ENCODE assay signal across 11 cellular contexts in the genomic region with DNA sequence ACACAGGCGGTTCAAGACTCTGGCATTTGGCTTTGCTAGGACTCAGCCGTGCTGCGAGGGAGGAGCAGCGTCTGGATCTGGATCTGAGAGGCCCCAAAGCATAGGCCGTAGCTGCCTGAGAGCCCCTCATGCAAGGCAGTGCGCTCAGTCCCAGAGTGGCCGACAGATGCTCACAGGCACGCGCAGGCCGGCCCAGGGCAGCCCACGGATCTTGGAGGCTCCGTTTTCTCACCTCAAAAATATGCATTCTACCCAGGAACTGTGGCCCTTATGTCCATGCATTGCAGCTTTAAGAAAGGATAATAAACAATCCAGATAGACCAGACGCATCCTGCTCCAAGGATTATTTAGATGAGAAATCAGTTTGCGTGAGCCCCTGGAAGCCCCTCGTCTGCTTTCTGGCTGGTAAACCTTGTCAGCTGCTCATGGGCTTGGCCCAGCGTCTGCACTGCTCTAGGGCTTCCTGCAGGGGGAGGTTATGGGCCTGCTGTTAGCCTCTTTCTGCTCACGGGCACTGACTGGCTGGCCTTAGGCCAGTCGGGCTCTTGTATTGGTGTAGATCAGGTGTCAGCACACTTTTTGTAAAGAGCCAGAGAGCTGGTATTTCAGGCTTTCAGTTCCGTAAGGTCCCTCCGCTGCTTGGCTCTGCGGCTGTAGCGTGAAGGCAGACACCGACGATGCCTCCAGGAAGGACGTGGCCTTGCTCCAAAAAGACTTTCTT. TPM values are rescaled to one million over a fixed set of nuclear protein-coding genes. Genes with fewer than 3 reads are reported as not detected.
A peak's percentile ranks its signal among the peaks of the same experiment; 100 is the strongest.
DNase-seq lines count a peak whose midpoint lies in the region; ATAC-seq, FAIRE-seq and TF ChIP-seq lines count a peak whose summit lies in the region.
"Had no signal": no experiment of that assay in that cellular context is flagged by ENCODE, and none has a peak within 500 bp of the region (broad histone marks: within the 10 kb centered on the region; RNA-seq: fewer than 3 reads in every experiment).

No MANE protein-coding gene starts in this region.

- CTCF ChIA-PET in AG04450 (lab: Charles Lee) (interaction anchor here (0.5 to 1.3 kb wide), 6 partner anchors 8 to 145 kb away, joined by 3 to 8 read pairs (median 4); no protein-coding TSS in a partner anchor), HEK293T (lab: Yijun Ruan, JAX) (interaction anchor here (0.9 kb wide), 1 partner anchor 10 kb away, joined by 4 read pairs; no protein-coding TSS in a partner anchor)

- ATAC-seq in RWPE2 (ENCODE audit: low read depth) (peak; percentile 50; the same call in 2 of the 3 replicates), HG03439 (IDR thresholded peaks at IDR 0.05; ENCODE audit: unreplicated experiment) (no peak), GM18498 (IDR thresholded peaks at IDR 0.05; ENCODE audit: unreplicated experiment) (no peak)
- ATAC-seq in activated naive CD4-positive, alpha-beta T cell treated with anti-CD3 and anti-CD28 coated beads, Interleukin-2, amount 50 U/mL, for 72 hours = no peak
- ATAC-seq: activated T-cell treated with anti-CD3 and anti-CD28 coated beads, Interleukin-2, amount 50 U/mL, for 4 hours had no signal

- no peaks in the 10 kb centered on the region for H3K27me3 ChIP-seq in AG04450 (ENCODE audit: control insufficient read depth, insufficient read depth, low read length)
- no peaks in the 10 kb centered on the region for H3K27me3 ChIP-seq in RWPE2 (ENCODE audit: insufficient read depth, poor library complexity, severe bottlenecking)

- peak overlapping the region; percentile 92 for H3K27ac ChIP-seq in AG04450 (ENCODE audit: low read depth, low read length)
- H3K27ac ChIP-seq in RWPE2 (ENCODE audit: poor library complexity, severe bottlenecking) = no peak overlapping the region

- TF ChIP-seq CTCF in AG04450 (IDR thresholded peaks at IDR 0.05; ENCODE audit: low read depth, low read length) = peak; percentile 80
- TF ChIP-seq CTCF in RWPE2 (IDR thresholded peaks at IDR 0.05; ENCODE audit: poor library complexity, severe bottlenecking) = peak; percentile 15

- FAIRE-seq in GM12891 (lab: Jason Lieb, UNC) = no peak

- H3K4me3 ChIP-seq in AG04450 (ENCODE audit: low read depth, low read length) (no peak overlapping the region), RWPE2 (ENCODE audit: severe bottlenecking) (no peak overlapping the region)

- H3K4me1 ChIP-seq in RWPE2 (ENCODE audit: insufficient read depth, poor library complexity, severe bottlenecking) = no peaks in the 10 kb centered on the region

- H3K36me3 Mint-ChIP-seq in activated naive CD4-positive, alpha-beta T cell treated with anti-CD3 and anti-CD28 coated beads, Interleukin-2, amount 50 U/mL, for 72 hours = no peaks in the 10 kb centered on the region

- TF ChIP-seq POLR2A in GM12891 (IDR thresholded peaks at IDR 0.05; ENCODE audit: low read depth, low read length) = no peak

- H3K9me3 Mint-ChIP-seq in activated naive CD4-positive, alpha-beta T cell treated with anti-CD3 and anti-CD28 coated beads, Interleukin-2, amount 50 U/mL, for 72 hours = no peaks in the 10 kb centered on the region
- H3K9me3 Mint-ChIP-seq: activated T-cell treated with anti-CD3 and anti-CD28 coated beads, Interleukin-2, amount 50 U/mL, for 4 hours had no signal

- H3K27ac Mint-ChIP-seq in activated naive CD4-positive, alpha-beta T cell treated with anti-CD3 and anti-CD28 coated beads, Interleukin-2, amount 50 U/mL, for 72 hours = no peak overlapping the region

- H3K36me3 ChIP-seq in RWPE2 (ENCODE audit: low read depth) = no peaks in the 10 kb centered on the region

- DNase-seq in AG04450 (ENCODE audit: low read depth, low spot score) (peak; percentile 93), HEK293T (ENCODE audit: extremely low spot score) (peak; percentile 35), RWPE2 (ENCODE audit: low spot score) (no peak), hepatic stellate cell (ENCODE audit: low spot score) (peak; percentile 37), GM12891 (ENCODE audit: insufficient read length, low spot score) (no peak)
- no peak for DNase-seq in activated naive CD4-positive, alpha-beta T cell treated with anti-CD3 and anti-CD28 coated beads, Interleukin-2, amount 50 U/mL, for 72 hours (ENCODE audit: low spot score in 2 of 2)
- DNase-seq: activated T-cell treated with anti-CD3 and anti-CD28 coated beads, Interleukin-2, amount 50 U/mL, for 4 hours had no signal

- peaks cover 3% of the 10 kb centered on the region; the same call in 1 of the 2 replicates for H3K9me3 ChIP-seq in AG04450 (ENCODE audit: control insufficient read depth, insufficient read depth, low read length)
- no peaks in the 10 kb centered on the region for H3K9me3 ChIP-seq in RWPE2 (ENCODE audit: severe bottlenecking)

- POLR2A ChIA-PET in AG04450 (lab: Yijun Ruan, JAX) (interaction anchor here (1.6 kb wide), 1 partner anchor 63 kb away, joined by 5 read pairs; no protein-coding TSS in a partner anchor), HEK293T (lab: Yijun Ruan, JAX) (no interaction called here)

TF ChIP-seq in HEK293T, 16 proteins besides CTCF, POLR2A, EP300 and RAD21:
- no peak for TF ChIP-seq NFRKB (IDR thresholded peaks at IDR 0.05)
- no peak for TF ChIP-seq CTBP1 (IDR thresholded peaks at IDR 0.05; ENCODE audit: borderline replicate concordance)
- TF ChIP-seq, protein P1, sequence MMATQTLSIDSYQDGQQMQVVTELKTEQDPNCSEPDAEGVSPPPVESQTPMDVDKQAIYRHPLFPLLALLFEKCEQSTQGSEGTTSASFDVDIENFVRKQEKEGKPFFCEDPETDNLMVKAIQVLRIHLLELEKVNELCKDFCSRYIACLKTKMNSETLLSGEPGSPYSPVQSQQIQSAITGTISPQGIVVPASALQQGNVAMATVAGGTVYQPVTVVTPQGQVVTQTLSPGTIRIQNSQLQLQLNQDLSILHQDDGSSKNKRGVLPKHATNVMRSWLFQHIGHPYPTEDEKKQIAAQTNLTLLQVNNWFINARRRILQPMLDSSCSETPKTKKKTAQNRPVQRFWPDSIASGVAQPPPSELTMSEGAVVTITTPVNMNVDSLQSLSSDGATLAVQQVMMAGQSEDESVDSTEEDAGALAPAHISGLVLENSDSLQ (IDR thresholded peaks at IDR 0.05) = no peak
- TF ChIP-seq FOXM1 (IDR thresholded peaks at IDR 0.05; ENCODE audit: borderline replicate concordance) = no peak
- no peak for TF ChIP-seq ARNT (IDR thresholded peaks at IDR 0.05)
- TF ChIP-seq SP1 (IDR thresholded peaks at IDR 0.05) = no peak
- no peak for TF ChIP-seq TARDBP (IDR thresholded peaks at IDR 0.05)
- no peak for TF ChIP-seq LEF1 (IDR thresholded peaks at IDR 0.05; ENCODE audit: borderline replicate concordance)

TF ChIP-seq in GM12891, 5 proteins besides CTCF, POLR2A, EP300 and RAD21:
- no peak for TF ChIP-seq SPI1 (IDR thresholded peaks at IDR 0.05; ENCODE audit: low read depth, low read length)
- TF ChIP-seq PAX5 (IDR thresholded peaks at IDR 0.05; ENCODE audit: insufficient read depth, low read length, severe bottlenecking) = no peak

RNA-seq across cellular contexts. Expression of a gene that starts 24.2 kb away (rescaled TPM):
- polyA plus RNA-seq in AG04450 (2011; rRNA removed) = 4.7 and 6.1 TPM in 2 replicates
- polyA minus RNA-seq in AG04450 (2011; rRNA and poly(A)+ RNA removed) = 0.52 and 1.1 TPM in 2 replicates
- 1 to 10 TPM; 1.5 to 2.0 TPM for total RNA-seq in activated naive CD4-positive, alpha-beta T cell treated with anti-CD3 and anti-CD28 coated beads, Interleukin-2, amount 50 U/mL, for 72 hours
- 0.68 TPM for polyA plus RNA-seq in GM12891 (2012; ENCODE audit: low read depth, missing spikeins)
- total RNA-seq: temporal lobe had no signal
- polyA plus RNA-seq: liver had no signal

Comparison
In these comparisons a context has a peak if more than half of its experiments do, and no peak if none do; other contexts are left out.
1. DNase-seq: peak in AG04450 (single experiment), HEK293T (single experiment) and hepatic stellate cell (single experiment); none in RWPE2 (single experiment), activated naive CD4-positive, alpha-beta T cell treated with anti-CD3 and anti-CD28 coated beads, Interleukin-2, amount 50 U/mL, for 72 hours (0 of 2) and GM12891 (single experiment).